ENCODE assay signal across 11 cellular contexts in the genomic region with DNA sequence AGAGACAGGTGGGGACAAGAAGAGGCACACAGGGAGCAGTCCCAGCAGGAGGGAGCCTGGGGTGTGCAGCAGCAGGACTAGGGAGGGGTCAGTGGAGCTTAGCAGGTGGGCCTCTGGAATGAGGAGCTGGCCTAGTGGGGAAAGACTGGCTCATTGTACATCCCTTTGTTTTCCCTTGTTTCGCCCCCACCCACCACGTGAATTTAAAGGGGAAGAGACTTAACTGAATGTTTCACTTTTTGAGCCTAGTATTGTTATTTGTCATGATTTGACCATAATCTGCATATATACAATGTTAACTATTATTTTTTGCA.
DNase-seq lines count a peak whose midpoint lies in the region; ATAC-seq, FAIRE-seq and TF ChIP-seq lines count a peak whose summit lies in the region.
"Had no signal": no experiment of that assay in that cellular context is flagged by ENCODE, and none has a peak within 500 bp of the region (broad histone marks: within the 10 kb centered on the region; RNA-seq: fewer than 3 reads in every experiment).

No MANE protein-coding gene starts in this region.

- intact Hi-C loops in endothelial cell of umbilical vein (cut with micrococcal nuclease) = no loop called here

- no peaks in the 10 kb centered on the region for H4K20me1 ChIP-seq in endothelial cell of umbilical vein (replicated peaks; ENCODE audit: control insufficient read depth, extremely low read depth, insufficient read depth, low read length)

- CTCF ChIA-PET in endothelial cell of umbilical vein (lab: Charles Lee) = interaction anchor here (1.0 to 3.1 kb wide), 8 partner anchors 10 to 184 kb away, joined by 3 to 10 read pairs (median 4); no protein-coding TSS in a partner anchor

- dilution Hi-C loops in endothelial cell of umbilical vein (cut with MboI; ENCODE audit: extremely low pct_ligation_motif_present, low sequenced_read_pairs) = no loop called here

- H3K4me3 Mint-ChIP-seq in stimulated activated naive B cell treated with anti-CD40 and anti-IgM and Interleukin-4, amounts not matched to agents 10 μg/mL and 1 μg/mL and 100 μg/mL, for 72 hours = peak overlapping the region; percentile 57 to 70

- no peaks in the 10 kb centered on the region for H3K9me3 Mint-ChIP-seq in stimulated activated naive B cell treated with anti-CD40 and anti-IgM and Interleukin-4, amounts not matched to agents 10 μg/mL and 1 μg/mL and 100 μg/mL, for 72 hours

- H3K9ac ChIP-seq in endothelial cell of umbilical vein (replicated peaks; ENCODE audit: extremely low read depth, insufficient read depth, low read length) = peak overlapping the region; percentile 61

- peak overlapping the region; percentile 83 for H3K4me2 ChIP-seq in endothelial cell of umbilical vein (ENCODE audit: insufficient read depth, low read length)

- no peak for FAIRE-seq in endothelial cell of umbilical vein (lab: Jason Lieb, UNC)

- no peaks in the 10 kb centered on the region for H3K27me3 ChIP-seq in SJCRH30
- no peaks in the 10 kb centered on the region for H3K27me3 ChIP-seq in endothelial cell of umbilical vein (ENCODE audit: control insufficient read depth in 2 of 2, insufficient read depth in 2 of 2, low read length in 2 of 2)

- H3K9me1 ChIP-seq in endothelial cell of umbilical vein (replicated peaks; ENCODE audit: control insufficient read depth, extremely low read depth, insufficient read depth, low read length) = no peaks in the 10 kb centered on the region

- peak overlapping the region; percentile 97 for H3K27ac Mint-ChIP-seq in stimulated activated naive B cell treated with anti-CD40 and anti-IgM and Interleukin-4, amounts not matched to agents 10 μg/mL and 1 μg/mL and 100 μg/mL, for 72 hours

- no peak for TF ChIP-seq CTCF in endothelial cell of umbilical vein (IDR thresholded peaks at IDR 0.05; ENCODE audit: extremely low read depth in 1 of 2, insufficient read depth in 1 of 2, low read depth in 1 of 2, low read length in 2 of 2)

- H3K27ac ChIP-seq in SJCRH30 (no peak overlapping the region), endothelial cell of umbilical vein (ENCODE audit: insufficient read depth, low read depth, low read length) (peak overlapping the region; percentile 88)
- H3K27ac ChIP-seq: 22Rv1 had no signal

- no peaks in the 10 kb centered on the region for H3K9me3 ChIP-seq in SJCRH30 (replicated peaks)
- no peaks in the 10 kb centered on the region for H3K9me3 ChIP-seq in endothelial cell of umbilical vein (replicated peaks; ENCODE audit: control insufficient read depth, insufficient read depth, low read length)

- no TSS peak for BruUV-seq in endothelial cell of umbilical vein (replicated peaks; lab: Mats Ljungman, UMichigan)

- H3K36me3 ChIP-seq in SJCRH30 (no peaks in the 10 kb centered on the region), endothelial cell of umbilical vein (ENCODE audit: control insufficient read depth in 2 of 2, extremely low read depth in 1 of 2, insufficient read depth in 2 of 2, low read length in 2 of 2) (no peaks in the 10 kb centered on the region)

- no peak for TF ChIP-seq POLR2A in endothelial cell of umbilical vein (IDR thresholded peaks at IDR 0.05; ENCODE audit: low read depth, low read length)

- peak in 1 of 2 donors; percentile 10 for ATAC-seq in stimulated activated naive B cell treated with anti-CD40 and anti-IgM and Interleukin-4, amounts not matched to agents 10 μg/mL and 1 μg/mL and 100 μg/mL, for 72 hours (replicated peaks)
- no peak for ATAC-seq in GM21786 (IDR thresholded peaks at IDR 0.05; ENCODE audit: unreplicated experiment)

- POLR2A ChIA-PET in endothelial cell of umbilical vein (lab: Charles Lee) = interaction anchor here (1.1 to 2.8 kb wide), 4 partner anchors 18 to 185 kb away, joined by 3 to 14 read pairs (median 7); no protein-coding TSS in a partner anchor

- H3K4me1 Mint-ChIP-seq in stimulated activated naive B cell treated with anti-CD40 and anti-IgM and Interleukin-4, amounts not matched to agents 10 μg/mL and 1 μg/mL and 100 μg/mL, for 72 hours = peaks cover 58 to 83% of the 10 kb centered on the region in 2 donors

- H3K36me3 Mint-ChIP-seq in stimulated activated naive B cell treated with anti-CD40 and anti-IgM and Interleukin-4, amounts not matched to agents 10 μg/mL and 1 μg/mL and 100 μg/mL, for 72 hours = peaks cover 18 to 60% of the 10 kb centered on the region in 2 donors

- no peak overlapping the region for H3K4me3 ChIP-seq in SJCRH30
- no peak overlapping the region for H3K4me3 ChIP-seq in endothelial cell of umbilical vein (replicated peaks in 1 of 3; ENCODE audit: insufficient read depth in 1 of 3, low read depth in 1 of 3, low read length in 3 of 3)
- H3K4me3 ChIP-seq: lung had no signal

- H3K79me2 ChIP-seq in endothelial cell of umbilical vein (ENCODE audit: control insufficient read depth, insufficient read depth, low read length) = no peaks in the 10 kb centered on the region

- H3K4me1 ChIP-seq in SJCRH30 = peaks cover 25% of the 10 kb centered on the region
- peaks cover 57% of the 10 kb centered on the region for H3K4me1 ChIP-seq in endothelial cell of umbilical vein (ENCODE audit: control insufficient read depth, extremely low read depth, insufficient read depth, low read length)

- no peak overlapping the region for H2AFZ ChIP-seq in endothelial cell of umbilical vein (ENCODE audit: low read depth, low read length)

- no peaks in the 10 kb centered on the region for H3K27me3 Mint-ChIP-seq in stimulated activated naive B cell treated with anti-CD40 and anti-IgM and Interleukin-4, amounts not matched to agents 10 μg/mL and 1 μg/mL and 100 μg/mL, for 72 hours
- H3K27me3 Mint-ChIP-seq: IgD-negative memory B cell had no signal

- DNase-seq in NCI-H146 (lab: John Stamatoyannopoulos, UW) (peak; percentile 36), NCI-H146 treated with DMSO at 0.1 percent for 48 hours (lab: John Stamatoyannopoulos, UW; ENCODE audit: unreplicated experiment) (no peak), SJCRH30 (peak; percentile 32 to 59), endothelial cell of umbilical vein (ENCODE audit: low read depth, low spot score) (no peak), kidney tubule cell (ENCODE audit: low spot score) (no peak), OCI-M1 (lab: John Stamatoyannopoulos, UW) (no peak)
- DNase-seq in stimulated activated naive B cell treated with anti-CD40 and anti-IgM and Interleukin-4, amounts not matched to agents 10 μg/mL and 1 μg/mL and 100 μg/mL, for 72 hours = no peak

TF ChIP-seq in endothelial cell of umbilical vein, 7 proteins besides CTCF, POLR2A, EP300 and RAD21:
- TF ChIP-seq, protein P1, sequence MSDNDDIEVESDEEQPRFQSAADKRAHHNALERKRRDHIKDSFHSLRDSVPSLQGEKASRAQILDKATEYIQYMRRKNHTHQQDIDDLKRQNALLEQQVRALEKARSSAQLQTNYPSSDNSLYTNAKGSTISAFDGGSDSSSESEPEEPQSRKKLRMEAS (IDR thresholded peaks at IDR 0.05; ENCODE audit: insufficient read depth, insufficient read length) = no peak
- no peak for TF ChIP-seq POLR2AphosphoS5 (IDR thresholded peaks at IDR 0.05; ENCODE audit: insufficient read depth, low read depth, low read length)
- TF ChIP-seq MYC (IDR thresholded peaks at IDR 0.05; ENCODE audit: low read depth, low read length) = no peak
- TF ChIP-seq FOS (IDR thresholded peaks at IDR 0.05; ENCODE audit: borderline replicate concordance, insufficient read depth, low read length) = no peak
- no peak for TF ChIP-seq EZH2 (IDR thresholded peaks at IDR 0.05; ENCODE audit: borderline replicate concordance, low read depth, low read length, severe bottlenecking)
- no peak for TF ChIP-seq JUN (IDR thresholded peaks at IDR 0.05; ENCODE audit: borderline replicate concordance, insufficient read depth, insufficient read length, low read depth)
- TF ChIP-seq GATA2 (IDR thresholded peaks at IDR 0.05; ENCODE audit: insufficient read depth, insufficient read length, low read depth, low read length) = no peak

Comparison
In these comparisons a context has a peak if more than half of its experiments do, and no peak if none do; other contexts are left out.
1. DNase-seq: peak in NCI-H146 (single experiment) and SJCRH30 (2 of 2); none in NCI-H146 treated with DMSO at 0.1 percent for 48 hours (single experiment), endothelial cell of umbilical vein (single experiment), stimulated activated naive B cell treated with anti-CD40 and anti-IgM and Interleukin-4, amounts not matched to agents 10 μg/mL and 1 μg/mL and 100 μg/mL, for 72 hours (single experiment), kidney tubule cell (single experiment) and OCI-M1 (single experiment).